1 cellular context compared by ENCODE assay signal in the genomic region with DNA sequence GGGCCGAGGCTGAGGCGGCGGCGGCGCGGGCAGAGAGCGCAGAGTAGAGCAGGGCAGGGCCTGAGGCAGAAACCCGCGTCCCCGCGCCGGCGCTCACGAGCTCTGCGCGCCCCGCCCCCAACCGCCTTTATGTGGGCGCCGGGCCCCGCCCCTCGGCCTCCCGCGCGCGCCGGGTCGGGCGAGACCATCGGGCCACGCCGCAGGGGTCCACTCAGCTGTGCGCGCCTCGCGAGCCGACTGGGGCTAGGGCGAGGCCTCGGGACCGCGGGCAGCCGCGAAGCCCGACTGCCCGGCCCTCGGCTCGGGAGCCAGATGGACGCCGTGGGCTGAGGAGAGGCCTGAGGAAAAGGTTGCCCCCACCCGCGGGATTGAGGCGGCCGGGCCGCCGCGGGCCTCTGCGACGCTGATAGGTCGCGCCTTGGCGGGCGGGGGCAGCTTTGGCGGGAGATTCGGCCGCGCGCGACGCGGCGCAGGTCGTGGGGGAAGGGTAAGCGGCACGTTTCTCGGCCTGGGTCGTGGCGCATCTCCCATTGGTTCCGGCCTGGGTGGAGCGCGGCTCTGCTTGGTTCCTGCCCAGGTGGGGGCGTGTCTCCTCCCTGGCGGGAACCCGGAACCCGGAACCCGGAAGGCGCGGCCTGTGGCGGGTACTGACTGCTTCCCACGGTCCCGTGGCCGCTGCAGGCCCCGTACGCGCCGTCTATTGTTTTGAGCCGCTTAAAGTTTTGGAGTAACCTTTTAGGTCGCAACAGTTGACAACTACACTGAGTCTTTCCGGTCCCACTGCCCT.
A peak's percentile ranks its signal among the peaks of the same experiment; 100 is the strongest.
TF ChIP-seq lines count a peak whose summit lies in the region.

A gene (minus strand): TSS at position 104 of the 787 bp plus-strand sequence. CDS start 131 bp downstream, outside the sequence.

TF ChIP-seq in K562, 482 proteins besides CTCF, POLR2A, EP300 and RAD21 (continued from another document and continues in another):
- TF ChIP-seq, protein P1, sequence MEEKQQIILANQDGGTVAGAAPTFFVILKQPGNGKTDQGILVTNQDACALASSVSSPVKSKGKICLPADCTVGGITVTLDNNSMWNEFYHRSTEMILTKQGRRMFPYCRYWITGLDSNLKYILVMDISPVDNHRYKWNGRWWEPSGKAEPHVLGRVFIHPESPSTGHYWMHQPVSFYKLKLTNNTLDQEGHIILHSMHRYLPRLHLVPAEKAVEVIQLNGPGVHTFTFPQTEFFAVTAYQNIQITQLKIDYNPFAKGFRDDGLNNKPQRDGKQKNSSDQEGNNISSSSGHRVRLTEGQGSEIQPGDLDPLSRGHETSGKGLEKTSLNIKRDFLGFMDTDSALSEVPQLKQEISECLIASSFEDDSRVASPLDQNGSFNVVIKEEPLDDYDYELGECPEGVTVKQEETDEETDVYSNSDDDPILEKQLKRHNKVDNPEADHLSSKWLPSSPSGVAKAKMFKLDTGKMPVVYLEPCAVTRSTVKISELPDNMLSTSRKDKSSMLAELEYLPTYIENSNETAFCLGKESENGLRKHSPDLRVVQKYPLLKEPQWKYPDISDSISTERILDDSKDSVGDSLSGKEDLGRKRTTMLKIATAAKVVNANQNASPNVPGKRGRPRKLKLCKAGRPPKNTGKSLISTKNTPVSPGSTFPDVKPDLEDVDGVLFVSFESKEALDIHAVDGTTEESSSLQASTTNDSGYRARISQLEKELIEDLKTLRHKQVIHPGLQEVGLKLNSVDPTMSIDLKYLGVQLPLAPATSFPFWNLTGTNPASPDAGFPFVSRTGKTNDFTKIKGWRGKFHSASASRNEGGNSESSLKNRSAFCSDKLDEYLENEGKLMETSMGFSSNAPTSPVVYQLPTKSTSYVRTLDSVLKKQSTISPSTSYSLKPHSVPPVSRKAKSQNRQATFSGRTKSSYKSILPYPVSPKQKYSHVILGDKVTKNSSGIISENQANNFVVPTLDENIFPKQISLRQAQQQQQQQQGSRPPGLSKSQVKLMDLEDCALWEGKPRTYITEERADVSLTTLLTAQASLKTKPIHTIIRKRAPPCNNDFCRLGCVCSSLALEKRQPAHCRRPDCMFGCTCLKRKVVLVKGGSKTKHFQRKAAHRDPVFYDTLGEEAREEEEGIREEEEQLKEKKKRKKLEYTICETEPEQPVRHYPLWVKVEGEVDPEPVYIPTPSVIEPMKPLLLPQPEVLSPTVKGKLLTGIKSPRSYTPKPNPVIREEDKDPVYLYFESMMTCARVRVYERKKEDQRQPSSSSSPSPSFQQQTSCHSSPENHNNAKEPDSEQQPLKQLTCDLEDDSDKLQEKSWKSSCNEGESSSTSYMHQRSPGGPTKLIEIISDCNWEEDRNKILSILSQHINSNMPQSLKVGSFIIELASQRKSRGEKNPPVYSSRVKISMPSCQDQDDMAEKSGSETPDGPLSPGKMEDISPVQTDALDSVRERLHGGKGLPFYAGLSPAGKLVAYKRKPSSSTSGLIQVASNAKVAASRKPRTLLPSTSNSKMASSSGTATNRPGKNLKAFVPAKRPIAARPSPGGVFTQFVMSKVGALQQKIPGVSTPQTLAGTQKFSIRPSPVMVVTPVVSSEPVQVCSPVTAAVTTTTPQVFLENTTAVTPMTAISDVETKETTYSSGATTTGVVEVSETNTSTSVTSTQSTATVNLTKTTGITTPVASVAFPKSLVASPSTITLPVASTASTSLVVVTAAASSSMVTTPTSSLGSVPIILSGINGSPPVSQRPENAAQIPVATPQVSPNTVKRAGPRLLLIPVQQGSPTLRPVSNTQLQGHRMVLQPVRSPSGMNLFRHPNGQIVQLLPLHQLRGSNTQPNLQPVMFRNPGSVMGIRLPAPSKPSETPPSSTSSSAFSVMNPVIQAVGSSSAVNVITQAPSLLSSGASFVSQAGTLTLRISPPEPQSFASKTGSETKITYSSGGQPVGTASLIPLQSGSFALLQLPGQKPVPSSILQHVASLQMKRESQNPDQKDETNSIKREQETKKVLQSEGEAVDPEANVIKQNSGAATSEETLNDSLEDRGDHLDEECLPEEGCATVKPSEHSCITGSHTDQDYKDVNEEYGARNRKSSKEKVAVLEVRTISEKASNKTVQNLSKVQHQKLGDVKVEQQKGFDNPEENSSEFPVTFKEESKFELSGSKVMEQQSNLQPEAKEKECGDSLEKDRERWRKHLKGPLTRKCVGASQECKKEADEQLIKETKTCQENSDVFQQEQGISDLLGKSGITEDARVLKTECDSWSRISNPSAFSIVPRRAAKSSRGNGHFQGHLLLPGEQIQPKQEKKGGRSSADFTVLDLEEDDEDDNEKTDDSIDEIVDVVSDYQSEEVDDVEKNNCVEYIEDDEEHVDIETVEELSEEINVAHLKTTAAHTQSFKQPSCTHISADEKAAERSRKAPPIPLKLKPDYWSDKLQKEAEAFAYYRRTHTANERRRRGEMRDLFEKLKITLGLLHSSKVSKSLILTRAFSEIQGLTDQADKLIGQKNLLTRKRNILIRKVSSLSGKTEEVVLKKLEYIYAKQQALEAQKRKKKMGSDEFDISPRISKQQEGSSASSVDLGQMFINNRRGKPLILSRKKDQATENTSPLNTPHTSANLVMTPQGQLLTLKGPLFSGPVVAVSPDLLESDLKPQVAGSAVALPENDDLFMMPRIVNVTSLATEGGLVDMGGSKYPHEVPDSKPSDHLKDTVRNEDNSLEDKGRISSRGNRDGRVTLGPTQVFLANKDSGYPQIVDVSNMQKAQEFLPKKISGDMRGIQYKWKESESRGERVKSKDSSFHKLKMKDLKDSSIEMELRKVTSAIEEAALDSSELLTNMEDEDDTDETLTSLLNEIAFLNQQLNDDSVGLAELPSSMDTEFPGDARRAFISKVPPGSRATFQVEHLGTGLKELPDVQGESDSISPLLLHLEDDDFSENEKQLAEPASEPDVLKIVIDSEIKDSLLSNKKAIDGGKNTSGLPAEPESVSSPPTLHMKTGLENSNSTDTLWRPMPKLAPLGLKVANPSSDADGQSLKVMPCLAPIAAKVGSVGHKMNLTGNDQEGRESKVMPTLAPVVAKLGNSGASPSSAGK (IDR thresholded peaks at IDR 0.05): peak; percentile 96
- TF ChIP-seq, protein P2, sequence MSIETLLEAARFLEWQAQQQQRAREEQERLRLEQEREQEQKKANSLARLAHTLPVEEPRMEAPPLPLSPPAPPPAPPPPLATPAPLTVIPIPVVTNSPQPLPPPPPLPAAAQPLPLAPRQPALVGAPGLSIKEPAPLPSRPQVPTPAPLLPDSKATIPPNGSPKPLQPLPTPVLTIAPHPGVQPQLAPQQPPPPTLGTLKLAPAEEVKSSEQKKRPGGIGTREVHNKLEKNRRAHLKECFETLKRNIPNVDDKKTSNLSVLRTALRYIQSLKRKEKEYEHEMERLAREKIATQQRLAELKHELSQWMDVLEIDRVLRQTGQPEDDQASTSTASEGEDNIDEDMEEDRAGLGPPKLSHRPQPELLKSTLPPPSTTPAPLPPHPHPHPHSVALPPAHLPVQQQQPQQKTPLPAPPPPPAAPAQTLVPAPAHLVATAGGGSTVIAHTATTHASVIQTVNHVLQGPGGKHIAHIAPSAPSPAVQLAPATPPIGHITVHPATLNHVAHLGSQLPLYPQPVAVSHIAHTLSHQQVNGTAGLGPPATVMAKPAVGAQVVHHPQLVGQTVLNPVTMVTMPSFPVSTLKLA (conservative IDR thresholded peaks at IDR 0.05): peak; percentile 98 to 99
- no peak for TF ChIP-seq CHCHD3 (CRISPR knock-in tag; IDR thresholded peaks at IDR 0.05)
- peak; percentile 85 for TF ChIP-seq GABPA (tag; conservative IDR thresholded peaks at IDR 0.05; ENCODE audit: low read depth)
- no peak for TF ChIP-seq SRSF7 (optimal IDR thresholded peaks at IDR 0.05; ENCODE audit: low read depth, low read length)
- TF ChIP-seq, protein P3, sequence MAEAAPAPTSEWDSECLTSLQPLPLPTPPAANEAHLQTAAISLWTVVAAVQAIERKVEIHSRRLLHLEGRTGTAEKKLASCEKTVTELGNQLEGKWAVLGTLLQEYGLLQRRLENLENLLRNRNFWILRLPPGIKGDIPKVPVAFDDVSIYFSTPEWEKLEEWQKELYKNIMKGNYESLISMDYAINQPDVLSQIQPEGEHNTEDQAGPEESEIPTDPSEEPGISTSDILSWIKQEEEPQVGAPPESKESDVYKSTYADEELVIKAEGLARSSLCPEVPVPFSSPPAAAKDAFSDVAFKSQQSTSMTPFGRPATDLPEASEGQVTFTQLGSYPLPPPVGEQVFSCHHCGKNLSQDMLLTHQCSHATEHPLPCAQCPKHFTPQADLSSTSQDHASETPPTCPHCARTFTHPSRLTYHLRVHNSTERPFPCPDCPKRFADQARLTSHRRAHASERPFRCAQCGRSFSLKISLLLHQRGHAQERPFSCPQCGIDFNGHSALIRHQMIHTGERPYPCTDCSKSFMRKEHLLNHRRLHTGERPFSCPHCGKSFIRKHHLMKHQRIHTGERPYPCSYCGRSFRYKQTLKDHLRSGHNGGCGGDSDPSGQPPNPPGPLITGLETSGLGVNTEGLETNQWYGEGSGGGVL (CRISPR knock-in tag; IDR thresholded peaks at IDR 0.05): no peak
- TF ChIP-seq RBM17 (IDR thresholded peaks at IDR 0.05; ENCODE audit: borderline replicate concordance, low read depth, low read length): no peak
- no peak for TF ChIP-seq MEF2D (tag; conservative IDR thresholded peaks at IDR 0.05; ENCODE audit: low read depth)
- no peak for TF ChIP-seq KHSRP (IDR thresholded peaks at IDR 0.05)
- TF ChIP-seq HMG20B (CRISPR knock-in tag; IDR thresholded peaks at IDR 0.05): no peak
- TF ChIP-seq BHLHE40 (IDR thresholded peaks at IDR 0.05; ENCODE audit: low read length): peak; percentile 99
- TF ChIP-seq BMI1 (IDR thresholded peaks at IDR 0.05; ENCODE audit: low read length): no peak
- no peak for TF ChIP-seq ZNF316 (IDR thresholded peaks at IDR 0.05)
- no peak for TF ChIP-seq ZNF586 (CRISPR knock-in tag; conservative IDR thresholded peaks at IDR 0.05)
- TF ChIP-seq FIP1L1 (IDR thresholded peaks at IDR 0.05; ENCODE audit: low read depth, low read length, poor library complexity, severe bottlenecking): peak; percentile 92
- no peak for TF ChIP-seq PTTG1 (tag; IDR thresholded peaks at IDR 0.05; ENCODE audit: low read depth)
- no peak for TF ChIP-seq POLR3G (IDR thresholded peaks at IDR 0.05; ENCODE audit: extremely low read depth, insufficient read length, insufficient replicate concordance)
- TF ChIP-seq, protein P4, sequence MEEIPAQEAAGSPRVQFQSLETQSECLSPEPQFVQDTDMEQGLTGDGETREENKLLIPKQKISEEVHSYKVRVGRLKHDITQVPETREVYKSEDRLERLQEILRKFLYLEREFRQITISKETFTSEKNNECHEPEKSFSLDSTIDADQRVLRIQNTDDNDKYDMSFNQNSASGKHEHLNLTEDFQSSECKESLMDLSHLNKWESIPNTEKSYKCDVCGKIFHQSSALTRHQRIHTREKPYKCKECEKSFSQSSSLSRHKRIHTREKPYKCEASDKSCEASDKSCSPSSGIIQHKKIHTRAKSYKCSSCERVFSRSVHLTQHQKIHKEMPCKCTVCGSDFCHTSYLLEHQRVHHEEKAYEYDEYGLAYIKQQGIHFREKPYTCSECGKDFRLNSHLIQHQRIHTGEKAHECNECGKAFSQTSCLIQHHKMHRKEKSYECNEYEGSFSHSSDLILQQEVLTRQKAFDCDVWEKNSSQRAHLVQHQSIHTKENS (CRISPR knock-in tag; IDR thresholded peaks at IDR 0.05): no peak
- TF ChIP-seq, protein P5, sequence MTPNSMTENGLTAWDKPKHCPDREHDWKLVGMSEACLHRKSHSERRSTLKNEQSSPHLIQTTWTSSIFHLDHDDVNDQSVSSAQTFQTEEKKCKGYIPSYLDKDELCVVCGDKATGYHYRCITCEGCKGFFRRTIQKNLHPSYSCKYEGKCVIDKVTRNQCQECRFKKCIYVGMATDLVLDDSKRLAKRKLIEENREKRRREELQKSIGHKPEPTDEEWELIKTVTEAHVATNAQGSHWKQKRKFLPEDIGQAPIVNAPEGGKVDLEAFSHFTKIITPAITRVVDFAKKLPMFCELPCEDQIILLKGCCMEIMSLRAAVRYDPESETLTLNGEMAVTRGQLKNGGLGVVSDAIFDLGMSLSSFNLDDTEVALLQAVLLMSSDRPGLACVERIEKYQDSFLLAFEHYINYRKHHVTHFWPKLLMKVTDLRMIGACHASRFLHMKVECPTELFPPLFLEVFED (CRISPR knock-in tag; conservative IDR thresholded peaks at IDR 0.05): no peak
- peak; percentile 91 for TF ChIP-seq SMAD4 (CRISPR knock-in tag; conservative IDR thresholded peaks at IDR 0.05)
- TF ChIP-seq HCFC1 (IDR thresholded peaks at IDR 0.05; ENCODE audit: low read depth, low read length): peak; percentile 63
- TF ChIP-seq XRCC5 (IDR thresholded peaks at IDR 0.05; ENCODE audit: low read depth, low read length): no peak
- peak; percentile 99 for TF ChIP-seq GATAD2B (IDR thresholded peaks at IDR 0.05; ENCODE audit: borderline replicate concordance)
- peak; percentile 88 for TF ChIP-seq FOXP1 (CRISPR knock-in tag; IDR thresholded peaks at IDR 0.05)
- TF ChIP-seq CHD2 (IDR thresholded peaks at IDR 0.05; ENCODE audit: low read depth, low read length): peak; percentile 80
- no peak for TF ChIP-seq DDX20 (tag; IDR thresholded peaks at IDR 0.05; ENCODE audit: low read depth)
- peak; percentile 57 to 89 for TF ChIP-seq TRIM24 (IDR thresholded peaks at IDR 0.05)
- peak; percentile 3; the same call in 1 of the 2 replicates for TF ChIP-seq ZBED1 (IDR thresholded peaks at IDR 0.05)
- TF ChIP-seq, protein P6, sequence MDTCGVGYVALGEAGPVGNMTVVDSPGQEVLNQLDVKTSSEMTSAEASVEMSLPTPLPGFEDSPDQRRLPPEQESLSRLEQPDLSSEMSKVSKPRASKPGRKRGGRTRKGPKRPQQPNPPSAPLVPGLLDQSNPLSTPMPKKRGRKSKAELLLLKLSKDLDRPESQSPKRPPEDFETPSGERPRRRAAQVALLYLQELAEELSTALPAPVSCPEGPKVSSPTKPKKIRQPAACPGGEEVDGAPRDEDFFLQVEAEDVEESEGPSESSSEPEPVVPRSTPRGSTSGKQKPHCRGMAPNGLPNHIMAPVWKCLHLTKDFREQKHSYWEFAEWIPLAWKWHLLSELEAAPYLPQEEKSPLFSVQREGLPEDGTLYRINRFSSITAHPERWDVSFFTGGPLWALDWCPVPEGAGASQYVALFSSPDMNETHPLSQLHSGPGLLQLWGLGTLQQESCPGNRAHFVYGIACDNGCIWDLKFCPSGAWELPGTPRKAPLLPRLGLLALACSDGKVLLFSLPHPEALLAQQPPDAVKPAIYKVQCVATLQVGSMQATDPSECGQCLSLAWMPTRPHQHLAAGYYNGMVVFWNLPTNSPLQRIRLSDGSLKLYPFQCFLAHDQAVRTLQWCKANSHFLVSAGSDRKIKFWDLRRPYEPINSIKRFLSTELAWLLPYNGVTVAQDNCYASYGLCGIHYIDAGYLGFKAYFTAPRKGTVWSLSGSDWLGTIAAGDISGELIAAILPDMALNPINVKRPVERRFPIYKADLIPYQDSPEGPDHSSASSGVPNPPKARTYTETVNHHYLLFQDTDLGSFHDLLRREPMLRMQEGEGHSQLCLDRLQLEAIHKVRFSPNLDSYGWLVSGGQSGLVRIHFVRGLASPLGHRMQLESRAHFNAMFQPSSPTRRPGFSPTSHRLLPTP (IDR thresholded peaks at IDR 0.05; ENCODE audit: borderline replicate concordance, extremely low read depth, insufficient read length): no peak
- TF ChIP-seq GATA2 (CRISPR knock-in tag; IDR thresholded peaks at IDR 0.05): no peak
- TF ChIP-seq, protein P7, sequence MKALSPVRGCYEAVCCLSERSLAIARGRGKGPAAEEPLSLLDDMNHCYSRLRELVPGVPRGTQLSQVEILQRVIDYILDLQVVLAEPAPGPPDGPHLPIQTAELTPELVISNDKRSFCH (CRISPR knock-in tag; IDR thresholded peaks at IDR 0.05): no peak
- TF ChIP-seq, protein P7 (tag; IDR thresholded peaks at IDR 0.05): peak; percentile 74
- 0 out of 2 replicates have a peak, but pooled peaks have one; percentile 74 for TF ChIP-seq NR1H2 (CRISPR knock-in tag; IDR thresholded peaks at IDR 0.05)
